Comparison of ENCODE assay signal across 20 cellular contexts in the genomic region with DNA sequence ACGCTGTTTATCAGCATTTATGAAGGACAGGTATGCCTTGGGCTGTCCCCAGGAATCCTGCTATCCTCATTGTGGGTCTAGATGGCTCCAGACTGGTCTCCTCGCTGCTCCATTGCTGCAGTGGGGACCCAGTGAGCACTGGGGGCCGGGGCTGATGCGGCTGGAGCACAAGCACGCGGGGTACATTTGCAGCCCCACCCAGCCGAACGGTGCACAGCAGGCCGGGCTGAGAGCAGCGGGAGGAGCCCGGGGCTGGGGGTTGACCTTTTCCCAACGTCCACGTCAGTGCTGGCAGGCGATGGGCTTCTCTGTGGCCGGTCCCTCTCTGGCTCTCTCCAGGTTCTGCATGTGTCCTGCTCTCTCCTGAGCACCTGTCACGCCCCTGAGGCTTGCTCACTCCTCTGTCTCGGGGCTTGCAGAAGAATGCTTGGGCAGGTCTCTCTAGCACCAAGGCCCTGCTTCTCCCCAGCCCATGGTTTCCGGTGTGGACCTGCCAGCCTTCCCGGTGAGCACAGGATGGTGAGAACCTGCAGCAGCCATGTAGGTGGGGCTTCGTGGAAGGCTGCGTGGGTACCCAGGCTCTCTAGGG.
DNase-seq lines count a peak whose midpoint lies in the region; ATAC-seq and TF ChIP-seq lines count a peak whose summit lies in the region.
"Had no signal": no experiment of that assay in that cellular context is flagged by ENCODE, and none has a peak within 500 bp of the region (broad histone marks: within the 10 kb centered on the region; RNA-seq: fewer than 3 reads in every experiment).

No MANE protein-coding gene starts in this region.

- no peak overlapping the region for H3K27ac Mint-ChIP-seq in WTC11
- H3K27ac Mint-ChIP-seq: B cell; CD8-positive, alpha-beta T cell; IgD-negative memory B cell had no signal

- H3K27me3 ChIP-seq in left ventricle myocardium inferior (ENCODE audit: low read depth) (peaks cover 83% of the 10 kb centered on the region), lower lobe of right lung (ENCODE audit: low read depth) (peaks cover 10% of the 10 kb centered on the region), suprapubic skin (peaks cover 70% of the 10 kb centered on the region)

- peaks cover 6% of the 10 kb centered on the region for H3K9me3 Mint-ChIP-seq in WTC11

- POLR2A ChIA-PET in WTC11 (lab: Charles Lee) = no interaction called here

- peaks cover 7% of the 10 kb centered on the region for H3K4me1 Mint-ChIP-seq in WTC11
- H3K4me1 Mint-ChIP-seq: B cell had no signal

- no peak overlapping the region for H3K4me3 Mint-ChIP-seq in WTC11
- H3K4me3 Mint-ChIP-seq: B cell; CD8-positive, alpha-beta T cell; H9; IgD-negative memory B cell had no signal

- TF ChIP-seq CTCF in left ventricle myocardium inferior (IDR thresholded peaks at IDR 0.05; ENCODE audit: borderline replicate concordance) (no peak), WTC11 (IDR thresholded peaks at IDR 0.05) (no peak), lower lobe of right lung (IDR thresholded peaks at IDR 0.05) (no peak), suprapubic skin (IDR thresholded peaks at IDR 0.05) (no peak), foreskin fibroblast (IDR thresholded peaks at IDR 0.05; ENCODE audit: low read depth, low read length) (no peak)

- no peaks in the 10 kb centered on the region; the same call in 1 of the 2 replicates for H3K27me3 Mint-ChIP-seq in WTC11 (ENCODE audit: low read depth)

- intact Hi-C loops in cardiac septum (cut with DNase I) (no loop called here), left ventricle myocardium inferior (cut with micrococcal nuclease) (no loop called here), lower lobe of right lung (cut with DNase I) (no loop called here)

- WGBS in suprapubic skin = 68% methylated on average over 19 of the region's 21 CpGs

- no peaks in the 10 kb centered on the region for H3K4me1 ChIP-seq in left ventricle myocardium inferior
- no peaks in the 10 kb centered on the region for H3K4me1 ChIP-seq in lower lobe of right lung
- H3K4me1 ChIP-seq in suprapubic skin = no peaks in the 10 kb centered on the region

- no peaks in the 10 kb centered on the region for H3K36me3 ChIP-seq in left ventricle myocardium inferior
- no peaks in the 10 kb centered on the region for H3K36me3 ChIP-seq in lower lobe of right lung
- H3K36me3 ChIP-seq in suprapubic skin = no peaks in the 10 kb centered on the region

- H3K4me3 ChIP-seq in left ventricle myocardium inferior = no peak overlapping the region
- no peak overlapping the region for H3K4me3 ChIP-seq in lower lobe of right lung
- H3K4me3 ChIP-seq in suprapubic skin = no peak overlapping the region
- no peak overlapping the region for H3K4me3 ChIP-seq in foreskin fibroblast (ENCODE audit: low read depth in 1 of 2, low read length in 2 of 2)
- H3K4me3 ChIP-seq: SK-N-MC had no signal

- H3K36me3 Mint-ChIP-seq in WTC11 = no peaks in the 10 kb centered on the region
- H3K36me3 Mint-ChIP-seq: CD8-positive, alpha-beta T cell; IgD-negative memory B cell had no signal

- TF ChIP-seq POLR2A in suprapubic skin (IDR thresholded peaks at IDR 0.05) = no peak

- DNase-seq in cardiac septum (ENCODE audit: low spot score) = peak; percentile 41
- DNase-seq in left ventricle myocardium inferior = no peak
- peak; percentile 7 for DNase-seq in WTC11 (ENCODE audit: low spot score)
- DNase-seq in lower lobe of right lung = peak; percentile 37
- peak; percentile 35 to 43 for DNase-seq in suprapubic skin (ENCODE audit: low spot score in 2 of 2)
- no peak for DNase-seq in foreskin fibroblast
- no peak for DNase-seq in mesenteric fat pad (ENCODE audit: low spot score)
- DNase-seq: CD8-positive, alpha-beta T cell; DMS79; H9; Karpas-422; NCI-H1436; NCI-H1930; NCI-H345; NCI-H524 treated with DMSO at 0.1 percent for 48 hours had no signal

- CTCF ChIA-PET in WTC11 (lab: Charles Lee) = no interaction called here

- H3K27ac ChIP-seq in left ventricle myocardium inferior (replicated peaks) (no peak overlapping the region), lower lobe of right lung (no peak overlapping the region), suprapubic skin (no peak overlapping the region)
- H3K27ac ChIP-seq: SK-N-MC had no signal

- no peak for ATAC-seq in WTC11
- ATAC-seq in lower lobe of right lung = no peak
- ATAC-seq in HG02571 (IDR thresholded peaks at IDR 0.05; ENCODE audit: unreplicated experiment) = no peak
- ATAC-seq: CD8-positive, alpha-beta T cell; Panc1 had no signal

- H3K9me3 ChIP-seq in left ventricle myocardium inferior (replicated peaks) (no peaks in the 10 kb centered on the region), lower lobe of right lung (no peaks in the 10 kb centered on the region), suprapubic skin (no peaks in the 10 kb centered on the region)

- TF ChIP-seq EP300 in suprapubic skin (IDR thresholded peaks at IDR 0.05) = no peak

TF ChIP-seq in WTC11, 78 proteins besides CTCF, POLR2A, EP300 and RAD21 (continues in another document):
- TF ChIP-seq ZNF671 (CRISPR knock-in tag; IDR thresholded peaks at IDR 0.05) = no peak
- TF ChIP-seq, protein P1, sequence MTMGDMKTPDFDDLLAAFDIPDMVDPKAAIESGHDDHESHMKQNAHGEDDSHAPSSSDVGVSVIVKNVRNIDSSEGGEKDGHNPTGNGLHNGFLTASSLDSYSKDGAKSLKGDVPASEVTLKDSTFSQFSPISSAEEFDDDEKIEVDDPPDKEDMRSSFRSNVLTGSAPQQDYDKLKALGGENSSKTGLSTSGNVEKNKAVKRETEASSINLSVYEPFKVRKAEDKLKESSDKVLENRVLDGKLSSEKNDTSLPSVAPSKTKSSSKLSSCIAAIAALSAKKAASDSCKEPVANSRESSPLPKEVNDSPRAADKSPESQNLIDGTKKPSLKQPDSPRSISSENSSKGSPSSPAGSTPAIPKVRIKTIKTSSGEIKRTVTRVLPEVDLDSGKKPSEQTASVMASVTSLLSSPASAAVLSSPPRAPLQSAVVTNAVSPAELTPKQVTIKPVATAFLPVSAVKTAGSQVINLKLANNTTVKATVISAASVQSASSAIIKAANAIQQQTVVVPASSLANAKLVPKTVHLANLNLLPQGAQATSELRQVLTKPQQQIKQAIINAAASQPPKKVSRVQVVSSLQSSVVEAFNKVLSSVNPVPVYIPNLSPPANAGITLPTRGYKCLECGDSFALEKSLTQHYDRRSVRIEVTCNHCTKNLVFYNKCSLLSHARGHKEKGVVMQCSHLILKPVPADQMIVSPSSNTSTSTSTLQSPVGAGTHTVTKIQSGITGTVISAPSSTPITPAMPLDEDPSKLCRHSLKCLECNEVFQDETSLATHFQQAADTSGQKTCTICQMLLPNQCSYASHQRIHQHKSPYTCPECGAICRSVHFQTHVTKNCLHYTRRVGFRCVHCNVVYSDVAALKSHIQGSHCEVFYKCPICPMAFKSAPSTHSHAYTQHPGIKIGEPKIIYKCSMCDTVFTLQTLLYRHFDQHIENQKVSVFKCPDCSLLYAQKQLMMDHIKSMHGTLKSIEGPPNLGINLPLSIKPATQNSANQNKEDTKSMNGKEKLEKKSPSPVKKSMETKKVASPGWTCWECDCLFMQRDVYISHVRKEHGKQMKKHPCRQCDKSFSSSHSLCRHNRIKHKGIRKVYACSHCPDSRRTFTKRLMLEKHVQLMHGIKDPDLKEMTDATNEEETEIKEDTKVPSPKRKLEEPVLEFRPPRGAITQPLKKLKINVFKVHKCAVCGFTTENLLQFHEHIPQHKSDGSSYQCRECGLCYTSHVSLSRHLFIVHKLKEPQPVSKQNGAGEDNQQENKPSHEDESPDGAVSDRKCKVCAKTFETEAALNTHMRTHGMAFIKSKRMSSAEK (CRISPR knock-in tag; IDR thresholded peaks at IDR 0.05; ENCODE audit: borderline replicate concordance) = no peak
- TF ChIP-seq, protein P2, sequence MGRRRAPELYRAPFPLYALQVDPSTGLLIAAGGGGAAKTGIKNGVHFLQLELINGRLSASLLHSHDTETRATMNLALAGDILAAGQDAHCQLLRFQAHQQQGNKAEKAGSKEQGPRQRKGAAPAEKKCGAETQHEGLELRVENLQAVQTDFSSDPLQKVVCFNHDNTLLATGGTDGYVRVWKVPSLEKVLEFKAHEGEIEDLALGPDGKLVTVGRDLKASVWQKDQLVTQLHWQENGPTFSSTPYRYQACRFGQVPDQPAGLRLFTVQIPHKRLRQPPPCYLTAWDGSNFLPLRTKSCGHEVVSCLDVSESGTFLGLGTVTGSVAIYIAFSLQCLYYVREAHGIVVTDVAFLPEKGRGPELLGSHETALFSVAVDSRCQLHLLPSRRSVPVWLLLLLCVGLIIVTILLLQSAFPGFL (CRISPR knock-in tag; IDR thresholded peaks at IDR 0.05; ENCODE audit: borderline replicate concordance) = no peak
- TF ChIP-seq, protein P3, sequence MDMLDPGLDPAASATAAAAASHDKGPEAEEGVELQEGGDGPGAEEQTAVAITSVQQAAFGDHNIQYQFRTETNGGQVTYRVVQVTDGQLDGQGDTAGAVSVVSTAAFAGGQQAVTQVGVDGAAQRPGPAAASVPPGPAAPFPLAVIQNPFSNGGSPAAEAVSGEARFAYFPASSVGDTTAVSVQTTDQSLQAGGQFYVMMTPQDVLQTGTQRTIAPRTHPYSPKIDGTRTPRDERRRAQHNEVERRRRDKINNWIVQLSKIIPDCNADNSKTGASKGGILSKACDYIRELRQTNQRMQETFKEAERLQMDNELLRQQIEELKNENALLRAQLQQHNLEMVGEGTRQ (CRISPR knock-in tag; IDR thresholded peaks at IDR 0.05) = no peak

Comparison
In these comparisons a context has a peak if more than half of its experiments do, and no peak if none do; other contexts are left out.
1. DNase-seq: peak in cardiac septum (single experiment), WTC11 (single experiment), lower lobe of right lung (single experiment) and suprapubic skin (2 of 2); none in left ventricle myocardium inferior (single experiment), foreskin fibroblast (0 of 2) and mesenteric fat pad (single experiment).